Comparison of ENCODE assay signal across 1 cellular context in the genomic region with DNA sequence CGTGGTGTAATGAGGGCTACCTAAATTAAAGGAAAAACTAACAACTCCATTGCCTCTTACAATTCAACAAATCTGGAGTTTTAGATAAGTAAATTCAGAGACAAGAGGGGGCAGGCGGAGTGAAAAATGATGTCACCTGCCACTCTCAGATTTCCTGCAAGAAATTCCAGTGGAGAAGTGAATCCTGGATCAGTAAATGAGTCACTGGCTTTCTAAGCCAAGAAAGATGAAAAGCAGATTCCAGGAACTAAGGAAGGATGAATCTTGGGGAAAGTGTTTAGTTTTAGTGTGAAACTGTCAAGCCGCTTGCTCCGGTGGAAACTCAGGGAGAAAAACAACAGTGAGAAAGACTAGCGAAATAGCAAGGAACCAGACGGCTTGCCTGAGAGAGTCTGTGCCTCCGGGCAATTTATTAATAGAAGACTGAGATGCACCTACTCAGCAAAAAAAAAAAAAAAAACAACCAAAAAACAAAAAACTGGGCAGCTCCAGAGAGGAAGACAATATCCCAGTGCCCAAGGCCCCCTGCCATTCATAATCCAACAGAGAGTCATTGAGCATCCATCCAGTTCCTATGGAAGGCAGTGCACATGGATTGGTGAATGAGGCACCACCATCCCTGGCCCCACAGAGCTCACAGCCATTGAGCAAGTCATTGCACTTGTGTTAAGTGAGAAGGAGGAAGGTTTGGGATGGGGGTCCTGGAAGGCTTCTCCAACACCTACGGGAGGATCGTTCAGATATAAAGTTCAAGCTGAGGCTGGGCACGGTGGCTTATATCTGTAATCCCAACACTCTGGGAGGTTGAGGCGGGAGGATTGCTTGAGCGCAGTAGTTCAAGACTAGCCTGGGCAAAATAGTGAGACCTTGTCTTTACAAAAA.
A peak's percentile ranks its signal among the peaks of the same experiment; 100 is the strongest.
TF ChIP-seq lines count a peak whose summit lies in the region.

No MANE protein-coding gene starts in this region.

TF ChIP-seq in endothelial cell of umbilical vein, 7 proteins besides CTCF, POLR2A, EP300 and RAD21:
- TF ChIP-seq JUN (IDR thresholded peaks at IDR 0.05; ENCODE audit: borderline replicate concordance, insufficient read depth, insufficient read length, low read depth) (peak; percentile 81), MYC (IDR thresholded peaks at IDR 0.05; ENCODE audit: low read depth, low read length) (no peak), FOS (IDR thresholded peaks at IDR 0.05; ENCODE audit: borderline replicate concordance, insufficient read depth, low read length) (peak; percentile 82)
TF ChIP-seq in endothelial cell of umbilical vein: peak in this region for 2.
